ENCODE assay signal across 8 cellular contexts in genomic region chr10:100878291-100878910, GRCh38.
A peak's percentile ranks its signal among the peaks of the same experiment; 100 is the strongest.
DNase-seq lines count a peak whose midpoint lies in the region; ATAC-seq, FAIRE-seq and TF ChIP-seq lines count a peak whose summit lies in the region.

No MANE protein-coding gene starts in this region.

- DNase-seq in activated naive CD4-positive, alpha-beta T cell treated with Interleukin-2 at 50 U/mL for 16 hours, result peak; percentile 20
- DNase-seq in activated naive CD4-positive, alpha-beta T cell (lab: John Stamatoyannopoulos, UW), result no peak
- DNase-seq in MM.1S, result peak; percentile 45
- DNase-seq in SW 1271 (lab: John Stamatoyannopoulos, UW), result peak; percentile 45 to 46
- DNase-seq in epidermal melanocyte (ENCODE audit: insufficient read length, low spot score), result peak; percentile 91
- DNase-seq in middle frontal gyrus (ENCODE audit: extremely low spot score, low spot score), result peak; percentile 68
- DNase-seq in urothelium cell line (ENCODE audit: low spot score), result peak; percentile 84

- FAIRE-seq in urothelium cell line (lab: Jason Lieb, UNC), result peak; percentile 90

- peak; percentile 52 for TF ChIP-seq CTCF in MM.1S (IDR thresholded peaks at IDR 0.05; ENCODE audit: low read length)

- no peaks in the 10 kb centered on the region for H3K36me3 ChIP-seq in MM.1S (replicated peaks; ENCODE audit: insufficient read depth, low read length)

- H3K4me2 ChIP-seq in MM.1S (ENCODE audit: low read depth, low read length), result no peak overlapping the region

- H3K79me2 ChIP-seq in MM.1S (ENCODE audit: low read length), result no peaks in the 10 kb centered on the region

- no peaks in the 10 kb centered on the region for H3F3A ChIP-seq in MM.1S (ENCODE audit: insufficient read depth, low read length)

- no peak for ATAC-seq in GM19463 (IDR thresholded peaks at IDR 0.05; ENCODE audit: unreplicated experiment)

- H2AFZ ChIP-seq in MM.1S (ENCODE audit: low read length), result no peak overlapping the region

- H3K9me2 ChIP-seq in MM.1S (replicated peaks; ENCODE audit: insufficient read depth, low read length), result no peaks in the 10 kb centered on the region

- H3K4me1 ChIP-seq in MM.1S (ENCODE audit: low read length), result no peaks in the 10 kb centered on the region

- no peak overlapping the region for H3K27ac ChIP-seq in MM.1S (ENCODE audit: low read length)

- no peaks in the 10 kb centered on the region for H3K9me3 ChIP-seq in MM.1S (replicated peaks; ENCODE audit: insufficient read depth, low read length)

- no peaks in the 10 kb centered on the region for H4K20me1 ChIP-seq in MM.1S (ENCODE audit: insufficient read depth, low read length)

- H3K9ac ChIP-seq in MM.1S (ENCODE audit: low read length), result no peak overlapping the region

- H3K27me3 ChIP-seq in MM.1S (replicated peaks; ENCODE audit: insufficient read depth, low read length), result peaks cover 79% of the 10 kb centered on the region

- no peak overlapping the region for H3K4me3 ChIP-seq in MM.1S (ENCODE audit: low read length)

Comparison
In these comparisons a context has a peak if more than half of its experiments do, and no peak if none do; other contexts are left out.
1. DNase-seq: peak in activated naive CD4-positive, alpha-beta T cell treated with Interleukin-2 at 50 U/mL for 16 hours (single experiment), MM.1S (single experiment), SW 1271 (2 of 2), epidermal melanocyte (single experiment), middle frontal gyrus (single experiment) and urothelium cell line (single experiment); none in activated naive CD4-positive, alpha-beta T cell (0 of 4).